ENCODE assay signal across 21 cellular contexts in genomic region chr4:178602833-178603232, GRCh38.
"Had no signal": no experiment of that assay in that cellular context is flagged by ENCODE, and none has a peak within 500 bp of the region (broad histone marks: within the 10 kb centered on the region; RNA-seq: fewer than 3 reads in every experiment).

No MANE protein-coding gene starts in this region.

- H3K36me3 Mint-ChIP-seq: memory B cell, neural progenitor cell had no signal

- H3K27me3 Mint-ChIP-seq: memory B cell; natural killer cell treated with Interleukin-12 subunit alpha and Interleukin-12 subunit beta and Interleukin-15 and Interleukin-18, amount 100 ng/mL, for 72 hours had no signal

- H3K9ac ChIP-seq: neural progenitor cell had no signal

- H3K27ac Mint-ChIP-seq: memory B cell; natural killer cell treated with Interleukin-12 subunit alpha and Interleukin-12 subunit beta and Interleukin-15 and Interleukin-18, amount 100 ng/mL, for 72 hours; neural progenitor cell had no signal

- H2AFZ ChIP-seq: neural progenitor cell had no signal

- ATAC-seq: left cardiac atrium; lower lobe of right lung; natural killer cell treated with Interleukin-12 subunit alpha and Interleukin-12 subunit beta and Interleukin-15 and Interleukin-18, amount 100 ng/mL, for 72 hours had no signal

- H3K4me1 ChIP-seq: colonic mucosa, left ventricle myocardium inferior, lower lobe of right lung, neural progenitor cell, right atrium auricular region, stomach, transverse colon had no signal

- H3K4me1 Mint-ChIP-seq: memory B cell, neural progenitor cell had no signal

- H3K36me3 ChIP-seq: colonic mucosa, left ventricle myocardium inferior, lower lobe of right lung, neural progenitor cell, ovary, right atrium auricular region, stomach, thoracic aorta, transverse colon had no signal

- H3K27me3 ChIP-seq: colonic mucosa, neural progenitor cell, ovary, right atrium auricular region, stomach, transverse colon had no signal

- H3K4me3 Mint-ChIP-seq: memory B cell; natural killer cell treated with Interleukin-12 subunit alpha and Interleukin-12 subunit beta and Interleukin-15 and Interleukin-18, amount 100 ng/mL, for 72 hours; neural progenitor cell had no signal

- H3K27ac ChIP-seq: colonic mucosa, left ventricle myocardium inferior, lower lobe of right lung, neural progenitor cell, ovary, right atrium auricular region, stomach, thoracic aorta, transverse colon had no signal

- H3K4me2 ChIP-seq: neural progenitor cell had no signal

- H3K9me3 ChIP-seq: colonic mucosa, lower lobe of right lung, ovary, thoracic aorta, transverse colon had no signal

- H3K4me3 ChIP-seq: colonic mucosa, left ventricle myocardium inferior, lower lobe of right lung, neural progenitor cell, ovary, right atrium auricular region, stomach, thoracic aorta, transverse colon had no signal

- DNase-seq: colonic mucosa; dermis blood vessel endothelial cell; erythroblast; kidney; left cardiac atrium; left ventricle myocardium inferior; lower lobe of right lung; midbrain; nucleus accumbens; ovary; small intestine; stimulated activated CD4-positive, alpha-beta T cell treated with anti-CD3 and anti-CD28 coated beads, Interleukin-12 subunit alpha, Interleukin-12 subunit beta, amount 100 ng/mL, for 4 hours; stimulated activated naive CD4-positive, alpha-beta T cell; stomach; substantia nigra; transverse colon had no signal
